In the genomic region with DNA sequence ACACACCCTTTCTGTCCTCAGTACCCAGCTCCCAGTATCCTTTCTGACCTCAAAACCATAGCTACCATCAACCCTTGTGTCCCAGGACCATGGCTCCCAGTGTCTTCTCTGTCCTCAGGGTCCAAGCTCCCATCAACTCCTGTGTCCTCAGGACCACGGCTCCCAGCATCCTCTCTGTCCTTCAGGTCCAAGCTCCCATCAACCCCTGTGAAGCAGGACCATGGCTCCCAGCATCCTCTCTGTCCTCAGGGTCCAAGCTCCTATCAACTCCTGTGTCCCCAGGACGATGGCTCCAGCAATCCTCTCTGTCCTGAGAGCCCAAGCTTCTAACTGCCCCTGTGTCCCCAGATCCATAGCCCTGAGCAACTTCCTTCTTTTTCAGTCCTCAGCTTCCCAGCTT, we compare ENCODE assay signal across 14 cellular contexts. TPM values are rescaled to one million over a fixed set of nuclear protein-coding genes. Genes with fewer than 3 reads are reported as not detected.
DNase-seq lines count a peak whose midpoint lies in the region; ATAC-seq and TF ChIP-seq lines count a peak whose summit lies in the region.
"Had no signal": no experiment of that assay in that cellular context is flagged by ENCODE, and none has a peak within 500 bp of the region (broad histone marks: within the 10 kb centered on the region; RNA-seq: fewer than 3 reads in every experiment).

No MANE protein-coding gene starts in this region.

- no peaks in the 10 kb centered on the region for H3K27me3 ChIP-seq in sigmoid colon

- no peak overlapping the region for H3K4me3 ChIP-seq in sigmoid colon
- H3K4me3 ChIP-seq: heart right ventricle, mucosa of descending colon had no signal

- ATAC-seq in activated B cell treated with CpG ODN at 0.5 μM for 24 hours (ENCODE audit: low read depth) = no peak
- ATAC-seq in stimulated activated naive B cell treated with anti-CD40 and anti-IgM and Interleukin-4, amounts not matched to agents 10 μg/mL and 1 μg/mL and 100 μg/mL, for 72 hours (replicated peaks) = no peak
- no peak for ATAC-seq in GM18520 (IDR thresholded peaks at IDR 0.05; ENCODE audit: unreplicated experiment)
- ATAC-seq in HG02885 (IDR thresholded peaks at IDR 0.05; ENCODE audit: poor library complexity, unreplicated experiment) = no peak
- ATAC-seq: heart right ventricle, mucosa of descending colon had no signal

- TF ChIP-seq CTCF in activated B cell treated with CpG ODN at 0.5 μM for 24 hours (IDR thresholded peaks at IDR 0.05) = no peak
- no peak for TF ChIP-seq CTCF in glutamatergic neuron (IDR thresholded peaks at IDR 0.05; ENCODE audit: partially characterized antibody, unreplicated experiment)
- no peak for TF ChIP-seq CTCF in sigmoid colon (IDR thresholded peaks at IDR 0.05)

- no peaks in the 10 kb centered on the region for H3K9me3 Mint-ChIP-seq in activated naive CD4-positive, alpha-beta T cell treated with anti-CD3 and anti-CD28 coated beads, Interleukin-2, amount 50 U/mL, for 24 hours
- H3K9me3 Mint-ChIP-seq in activated B cell treated with CpG ODN at 0.5 μM for 24 hours = peaks cover 1% of the 10 kb centered on the region
- H3K9me3 Mint-ChIP-seq in glutamatergic neuron (ENCODE audit: unreplicated experiment) = peaks cover 19% of the 10 kb centered on the region
- H3K9me3 Mint-ChIP-seq in stimulated activated naive B cell treated with anti-CD40 and anti-IgM and Interleukin-4, amounts not matched to agents 10 μg/mL and 1 μg/mL and 100 μg/mL, for 72 hours = no peaks in the 10 kb centered on the region
- H3K9me3 Mint-ChIP-seq: activated naive CD8-positive, alpha-beta T cell treated with anti-CD3 and anti-CD28 coated beads, Interleukin-2, amount 10 ng/mL, durations not matched to agents 7 days and 5 days had no signal

- WGBS in sigmoid colon, 2 donors = 70 to 84% methylated on average over 2 of the region's 2 CpGs

- peaks cover 0 to 19% (median 13%) of the 10 kb centered on the region in 4 donors for H3K4me1 ChIP-seq in sigmoid colon

- no peak for TF ChIP-seq POLR2A in sigmoid colon (IDR thresholded peaks at IDR 0.05)

- no peak for DNase-seq in activated naive CD4-positive, alpha-beta T cell treated with anti-CD3 and anti-CD28 coated beads, Interleukin-2, amount 50 U/mL, for 16 hours
- no peak for DNase-seq in activated B cell treated with CpG ODN at 0.5 μM for 24 hours
- no peak for DNase-seq in glutamatergic neuron
- no peak for DNase-seq in stimulated activated naive B cell treated with anti-CD40 and anti-IgM and Interleukin-4, amounts not matched to agents 10 μg/mL and 1 μg/mL and 100 μg/mL, for 72 hours
- no peak for DNase-seq in sigmoid colon
- DNase-seq: activated naive CD8-positive, alpha-beta T cell treated with anti-CD3 and anti-CD28 coated beads, Interleukin-2, amount 10 ng/mL, durations not matched to agents 7 days and 5 days; heart right ventricle; mucosa of descending colon; SHP77; stimulated activated CD4-positive, alpha-beta T cell treated with anti-CD3 and anti-CD28 coated beads, Interleukin-12 subunit alpha, Interleukin-12 subunit beta, amount 100 ng/mL, for 4 hours had no signal

- H3K9me3 ChIP-seq in sigmoid colon = no peaks in the 10 kb centered on the region
- H3K9me3 ChIP-seq: mucosa of descending colon had no signal

- CTCF ChIA-PET in activated B cell treated with CpG ODN at 0.5 μM for 24 hours (lab: Charles Lee) = no interaction called here

- no peak for TF ChIP-seq EP300 in sigmoid colon (IDR thresholded peaks at IDR 0.05)

- intact Hi-C loops in activated B cell treated with CpG ODN at 0.5 μM for 24 hours (cut with micrococcal nuclease) = no loop called here
- intact Hi-C loops in sigmoid colon (cut with DNase I) = loop anchor here (2.0 to 5.0 kb wide), 2 partner anchors 25 to 44 kb away; partner anchors contain the start of genes IRGQ and ZNF576

- H3K36me3 Mint-ChIP-seq in activated naive CD4-positive, alpha-beta T cell treated with anti-CD3 and anti-CD28 coated beads, Interleukin-2, amount 50 U/mL, for 24 hours = peaks cover 3% of the 10 kb centered on the region
- H3K36me3 Mint-ChIP-seq in activated B cell treated with CpG ODN at 0.5 μM for 24 hours (ENCODE audit: low read depth) (no peaks in the 10 kb centered on the region), glutamatergic neuron (ENCODE audit: unreplicated experiment) (peaks cover 8% of the 10 kb centered on the region)
- no peaks in the 10 kb centered on the region for H3K36me3 Mint-ChIP-seq in stimulated activated naive B cell treated with anti-CD40 and anti-IgM and Interleukin-4, amounts not matched to agents 10 μg/mL and 1 μg/mL and 100 μg/mL, for 72 hours

- peaks cover 12% of the 10 kb centered on the region for H3K4me1 Mint-ChIP-seq in activated naive CD4-positive, alpha-beta T cell treated with anti-CD3 and anti-CD28 coated beads, Interleukin-2, amount 50 U/mL, for 24 hours
- H3K4me1 Mint-ChIP-seq in activated B cell treated with CpG ODN at 0.5 μM for 24 hours = peaks cover 19% of the 10 kb centered on the region
- H3K4me1 Mint-ChIP-seq in glutamatergic neuron (ENCODE audit: low read depth, unreplicated experiment) = peaks cover 9% of the 10 kb centered on the region
- peaks cover 15 to 22% of the 10 kb centered on the region in 2 donors for H3K4me1 Mint-ChIP-seq in stimulated activated naive B cell treated with anti-CD40 and anti-IgM and Interleukin-4, amounts not matched to agents 10 μg/mL and 1 μg/mL and 100 μg/mL, for 72 hours

- no peaks in the 10 kb centered on the region for H3K36me3 ChIP-seq in sigmoid colon

- no peak overlapping the region for H3K27ac ChIP-seq in sigmoid colon
- H3K27ac ChIP-seq: heart right ventricle, KMS-11 had no signal

- H3K4me3 Mint-ChIP-seq in activated naive CD4-positive, alpha-beta T cell treated with anti-CD3 and anti-CD28 coated beads, Interleukin-2, amount 50 U/mL, for 24 hours = peak overlapping the region; percentile 45
- H3K4me3 Mint-ChIP-seq in activated B cell treated with CpG ODN at 0.5 μM for 24 hours (peak overlapping the region; percentile 52), glutamatergic neuron (ENCODE audit: unreplicated experiment) (peak overlapping the region; percentile 78)
- H3K4me3 Mint-ChIP-seq in stimulated activated naive B cell treated with anti-CD40 and anti-IgM and Interleukin-4, amounts not matched to agents 10 μg/mL and 1 μg/mL and 100 μg/mL, for 72 hours = peak overlapping the region; percentile 11 to 31

- POLR2A ChIA-PET in activated B cell treated with CpG ODN at 0.5 μM for 24 hours (lab: Charles Lee) = interaction anchor here (0.6 kb wide), 1 partner anchor 12 kb away, joined by 6 read pairs; no protein-coding TSS in a partner anchor

- H3K27me3 Mint-ChIP-seq in activated naive CD4-positive, alpha-beta T cell treated with anti-CD3 and anti-CD28 coated beads, Interleukin-2, amount 50 U/mL, for 24 hours = peaks cover 4% of the 10 kb centered on the region
- H3K27me3 Mint-ChIP-seq in activated B cell treated with CpG ODN at 0.5 μM for 24 hours = peaks cover 31% of the 10 kb centered on the region
- peaks cover 23% of the 10 kb centered on the region for H3K27me3 Mint-ChIP-seq in glutamatergic neuron (ENCODE audit: unreplicated experiment)
- peaks cover 39 to 52% of the 10 kb centered on the region in 2 donors for H3K27me3 Mint-ChIP-seq in stimulated activated naive B cell treated with anti-CD40 and anti-IgM and Interleukin-4, amounts not matched to agents 10 μg/mL and 1 μg/mL and 100 μg/mL, for 72 hours

- H3K27ac Mint-ChIP-seq in activated naive CD4-positive, alpha-beta T cell treated with anti-CD3 and anti-CD28 coated beads, Interleukin-2, amount 50 U/mL, for 24 hours = no peak overlapping the region
- no peak overlapping the region for H3K27ac Mint-ChIP-seq in activated B cell treated with CpG ODN at 0.5 μM for 24 hours
- no peak overlapping the region for H3K27ac Mint-ChIP-seq in glutamatergic neuron (ENCODE audit: unreplicated experiment)
- H3K27ac Mint-ChIP-seq in stimulated activated naive B cell treated with anti-CD40 and anti-IgM and Interleukin-4, amounts not matched to agents 10 μg/mL and 1 μg/mL and 100 μg/mL, for 72 hours = no peak overlapping the region

RNA-seq across cellular contexts. Expression of gene CADM4, which starts 1.7 kb away (rescaled TPM):
- 0.95 TPM in 1 of 2 replicates, not detected in the other for total RNA-seq in activated B cell treated with CpG ODN at 0.5 μM for 24 hours
- 52.4 TPM for total RNA-seq in glutamatergic neuron (ENCODE audit: unreplicated experiment)
- 10 to 100 TPM; 16.4 to 21.7 (median 19.7) TPM for total RNA-seq in sigmoid colon
- 1 to 10 TPM in 2 of 3 donors, under 1 TPM in 1; 0.92 to 5.7 (median 1.2) TPM for polyA plus RNA-seq in sigmoid colon

RNA-seq across cellular contexts. Expression of gene ZNF428, which starts 21.9 kb away (rescaled TPM):
- total RNA-seq in activated B cell treated with CpG ODN at 0.5 μM for 24 hours = 26.2 and 29.1 TPM in 2 replicates
- total RNA-seq in glutamatergic neuron (ENCODE audit: unreplicated experiment) = 139 TPM
- total RNA-seq in sigmoid colon = 10 to 100 TPM; 22.5 to 39.6 (median 35.6) TPM
- 10 to 100 TPM; 18.0 to 40.2 (median 33.6) TPM for polyA plus RNA-seq in sigmoid colon

RNA-seq across cellular contexts. Expression of gene PLAUR, which starts 28.6 kb away (rescaled TPM):
- 0.66 and 0.71 TPM in 2 replicates for total RNA-seq in activated B cell treated with CpG ODN at 0.5 μM for 24 hours
- 2.9 TPM for total RNA-seq in glutamatergic neuron (ENCODE audit: unreplicated experiment)
- total RNA-seq in sigmoid colon = 10 to 100 TPM in 2 of 4 donors, 1 to 10 TPM in 2; 3.2 to 15.5 (median 9.8) TPM
- polyA plus RNA-seq in sigmoid colon = 10 to 100 TPM; 18.6 to 69.2 (median 53.9) TPM

RNA-seq across cellular contexts. Expression of gene SRRM5, which starts 29.4 kb away (rescaled TPM):
- total RNA-seq in activated B cell treated with CpG ODN at 0.5 μM for 24 hours = 0.29 and 0.42 TPM in 2 replicates
- total RNA-seq in glutamatergic neuron (ENCODE audit: unreplicated experiment) = 0.51 TPM
- total RNA-seq in sigmoid colon = 1 to 10 TPM in 1 of 4 donors, under 1 TPM in 2, not detected in 1; 0.27 to 1.1 (median 0.36) TPM
- polyA plus RNA-seq in sigmoid colon = under 1 TPM in 1 of 3 donors, not detected in 2; 0.66 TPM

RNA-seq across cellular contexts. Expression of gene ZNF576, which starts 44.9 kb away (rescaled TPM):
- total RNA-seq in activated B cell treated with CpG ODN at 0.5 μM for 24 hours (14.5 and 17.3 TPM in 2 replicates), glutamatergic neuron (ENCODE audit: unreplicated experiment) (15.0 TPM), sigmoid colon (10 to 100 TPM; 12.1 to 23.3 (median 14.8) TPM)
- 10 to 100 TPM; 15.0 to 21.5 (median 19.8) TPM for polyA plus RNA-seq in sigmoid colon

Comparison
In these comparisons a context has a peak if more than half of its experiments do, and no peak if none do; other contexts are left out.
1. H3K4me3 Mint-ChIP-seq: peak in every context shown above with its lines; median percentile 78 in glutamatergic neuron; 52 in activated B cell treated with CpG ODN at 0.5 μM for 24 hours; 45 in activated naive CD4-positive, alpha-beta T cell treated with anti-CD3 and anti-CD28 coated beads, Interleukin-2, amount 50 U/mL, for 24 hours; 21 in stimulated activated naive B cell treated with anti-CD40 and anti-IgM and Interleukin-4, amounts not matched to agents 10 μg/mL and 1 μg/mL and 100 μg/mL, for 72 hours.